ENCODE assay signal across 27 cellular contexts in genomic region chr9:138043411-138044345, GRCh38.
A peak's percentile ranks its signal among the peaks of the same experiment; 100 is the strongest.
DNase-seq lines count a peak whose midpoint lies in the region; ATAC-seq and TF ChIP-seq lines count a peak whose summit lies in the region.
"Had no signal": no experiment of that assay in that cellular context is flagged by ENCODE, and none has a peak within 500 bp of the region (broad histone marks: within the 10 kb centered on the region; RNA-seq: fewer than 3 reads in every experiment).

No MANE protein-coding gene starts in this region.

- H3K27me3 ChIP-seq in heart right ventricle (peaks cover 0 to 13% (median 0%) of the 10 kb centered on the region in 7 donors), dorsolateral prefrontal cortex (peaks cover 0 to 2% (median 0%) of the 10 kb centered on the region in 45 donors)
- H3K27me3 ChIP-seq: cardiac muscle cell, transverse colon had no signal

- no peak overlapping the region for H3K4me3 Mint-ChIP-seq in activated CD4-positive, alpha-beta T cell treated with anti-CD3 and anti-CD28 coated beads for 36 hours
- H3K4me3 Mint-ChIP-seq: activated naive CD4-positive, alpha-beta T cell treated with anti-CD3 and anti-CD28 coated beads for 36 hours; activated T-cell treated with anti-CD3 and anti-CD28 coated beads, Interleukin-2, amount 50 U/mL, for 24 hours; stimulated activated naive CD8-positive, alpha-beta T cell treated with anti-CD3 and anti-CD28 coated beads, Interleukin-15, Interleukin-2, amounts not matched to agents 100 ng/mL and 50 ng/mL, for 24 hours had no signal

- peaks cover 10% of the 10 kb centered on the region for H3K27me3 Mint-ChIP-seq in activated CD4-positive, alpha-beta T cell treated with anti-CD3 and anti-CD28 coated beads for 36 hours

- 91 to 93% methylated on average over 42 of the region's 42 CpGs for WGBS in heart right ventricle, 2 donors

- no peaks in the 10 kb centered on the region for H3K4me1 ChIP-seq in heart right ventricle
- H3K4me1 ChIP-seq: left ventricle myocardium inferior, transverse colon had no signal

- H3K4me1 Mint-ChIP-seq in activated CD4-positive, alpha-beta T cell treated with anti-CD3 and anti-CD28 coated beads for 36 hours, result no peaks in the 10 kb centered on the region

- H3K9me3 ChIP-seq in heart right ventricle, result no peaks in the 10 kb centered on the region
- H3K9me3 ChIP-seq: left ventricle myocardium inferior, mucosa of descending colon, transverse colon had no signal

- H3K36me3 ChIP-seq in heart right ventricle, result no peaks in the 10 kb centered on the region
- H3K36me3 ChIP-seq: cardiac muscle cell, left ventricle myocardium inferior, transverse colon had no signal

- ATAC-seq in heart right ventricle (no peak), GM21717 (IDR thresholded peaks at IDR 0.05; ENCODE audit: unreplicated experiment) (no peak)
- no peak for ATAC-seq in activated CD4-positive, alpha-beta T cell treated with anti-CD3 and anti-CD28 coated beads for 36 hours
- ATAC-seq: HCT116, mucosa of descending colon, Panc1 had no signal

- no peak overlapping the region for H3K27ac ChIP-seq in heart right ventricle
- peak overlapping the region in 36 of 59 donors; percentile 5 to 82 (median 42) for H3K27ac ChIP-seq in dorsolateral prefrontal cortex
- H3K27ac ChIP-seq: C4-2B, cardiac muscle cell, epithelial cell of prostate, left ventricle myocardium inferior, transverse colon, VCaP had no signal

- intact Hi-C loops in cardiac septum (cut with DNase I), result no loop called here
- intact Hi-C loops in heart right ventricle (cut with DNase I), result no loop called here
- intact Hi-C loops in dorsolateral prefrontal cortex (cut with DNase I), result no loop called here
- intact Hi-C loops in posterior cingulate gyrus (cut with DNase I), result no loop called here
- intact Hi-C loops in activated CD4-positive, alpha-beta T cell treated with anti-CD3 and anti-CD28 coated beads for 36 hours (cut with DNase I, micrococcal nuclease), result no loop called here

- CTCF ChIA-PET in activated CD4-positive, alpha-beta T cell treated with anti-CD3 and anti-CD28 coated beads for 36 hours (lab: Charles Lee), result no interaction called here

- POLR2A ChIA-PET in activated CD4-positive, alpha-beta T cell treated with anti-CD3 and anti-CD28 coated beads for 36 hours (lab: Charles Lee), result no interaction called here

- H3K36me3 Mint-ChIP-seq in activated CD4-positive, alpha-beta T cell treated with anti-CD3 and anti-CD28 coated beads for 36 hours (ENCODE audit: low read depth), result no peaks in the 10 kb centered on the region

- no peak overlapping the region for H3K27ac Mint-ChIP-seq in activated CD4-positive, alpha-beta T cell treated with anti-CD3 and anti-CD28 coated beads for 36 hours
- H3K27ac Mint-ChIP-seq: activated naive CD4-positive, alpha-beta T cell treated with anti-CD3 and anti-CD28 coated beads for 36 hours; activated T-cell treated with anti-CD3 and anti-CD28 coated beads, Interleukin-2, amount 50 U/mL, for 24 hours; stimulated activated naive CD8-positive, alpha-beta T cell treated with anti-CD3 and anti-CD28 coated beads, Interleukin-15, Interleukin-2, amounts not matched to agents 100 ng/mL and 50 ng/mL, for 24 hours had no signal

- DNase-seq in cardiac septum (ENCODE audit: low spot score) (peak; percentile 54), heart right ventricle (no peak), dorsolateral prefrontal cortex (peak in 7 of 10 donors; percentile 21 to 69 (median 43)), posterior cingulate gyrus (peak in 6 of 10 donors; percentile 6 to 87 (median 60)), NCI-H524 treated with DMSO at 0.1 percent for 48 hours (lab: John Stamatoyannopoulos, UW) (no peak), NCI-H1105 treated with DMSO at 0.1 percent for 48 hours (lab: John Stamatoyannopoulos, UW) (no peak)
- DNase-seq in activated CD4-positive, alpha-beta T cell treated with anti-CD3 and anti-CD28 coated beads for 36 hours, result no peak
- DNase-seq: activated CD4-positive, alpha-beta T cell treated with anti-CD3 and anti-CD28 coated beads, Interleukin-2, amount 50 U/mL, for 48 hours; activated naive CD4-positive, alpha-beta T cell treated with anti-CD3 and anti-CD28 coated beads for 36 hours; activated T-cell treated with anti-CD3 and anti-CD28 coated beads, Interleukin-2, amount 50 U/mL, for 24 hours; amygdala; DMS 273 treated with DMSO at 0.1 percent for 48 hours; left ventricle myocardium inferior; NCI-H1417 treated with DMSO at 0.1 percent for 48 hours; NCI-H2107; stimulated activated CD4-positive, alpha-beta T cell treated with anti-CD3 and anti-CD28 coated beads, Interleukin-4, amount 100 ng/mL, for 4 hours; T-helper 2 cell; transverse colon had no signal

- H3K9me3 Mint-ChIP-seq in activated CD4-positive, alpha-beta T cell treated with anti-CD3 and anti-CD28 coated beads for 36 hours (ENCODE audit: low read depth), result no peaks in the 10 kb centered on the region
- H3K9me3 Mint-ChIP-seq: activated naive CD4-positive, alpha-beta T cell treated with anti-CD3 and anti-CD28 coated beads for 36 hours; activated T-cell treated with anti-CD3 and anti-CD28 coated beads, Interleukin-2, amount 50 U/mL, for 24 hours; stimulated activated naive CD8-positive, alpha-beta T cell treated with anti-CD3 and anti-CD28 coated beads, Interleukin-15, Interleukin-2, amounts not matched to agents 100 ng/mL and 50 ng/mL, for 24 hours had no signal

- H3K4me3 ChIP-seq in heart right ventricle (no peak overlapping the region), dorsolateral prefrontal cortex (no peak overlapping the region)
- H3K4me3 ChIP-seq: cardiac muscle cell, left ventricle myocardium inferior, mucosa of descending colon, transverse colon had no signal

- no peak for TF ChIP-seq CTCF in heart right ventricle (IDR thresholded peaks at IDR 0.05)
- TF ChIP-seq CTCF in dorsolateral prefrontal cortex (IDR thresholded peaks at IDR 0.05 in 54 of 56, conservative IDR thresholded peaks at IDR 0.05 in 2 of 56; ENCODE audit: low read depth in 1 of 56, partially characterized antibody in 56 of 56), result no peak

Comparison
In these comparisons a context has a peak if more than half of its experiments do, and no peak if none do; other contexts are left out.
1. DNase-seq: peak in cardiac septum (single experiment), dorsolateral prefrontal cortex (7 of 10) and posterior cingulate gyrus (6 of 10); none in heart right ventricle (0 of 2), NCI-H524 treated with DMSO at 0.1 percent for 48 hours (single experiment), NCI-H1105 treated with DMSO at 0.1 percent for 48 hours (single experiment) and activated CD4-positive, alpha-beta T cell treated with anti-CD3 and anti-CD28 coated beads for 36 hours (single experiment).
2. H3K27ac ChIP-seq: peak in dorsolateral prefrontal cortex (36 of 59); none in heart right ventricle (0 of 10).